In genomic region chr15:40338041-40338657, GRCh38 we compare ENCODE assay signal across 1 cellular context.
A peak's percentile ranks its signal among the peaks of the same experiment; 100 is the strongest.
TF ChIP-seq lines count a peak whose summit lies in the region.

No MANE protein-coding gene starts in this region.

TF ChIP-seq in HepG2, 621 proteins besides CTCF, POLR2A, EP300 and RAD21 (continues in another document):
- peak; percentile 34 for TF ChIP-seq TEAD3 (CRISPR knock-in tag; optimal IDR thresholded peaks at IDR 0.05; ENCODE audit: borderline replicate concordance)
- TF ChIP-seq PHF21A (CRISPR knock-in tag; IDR thresholded peaks at IDR 0.05), result no peak
- 0 out of 2 replicates have a peak, but pooled peaks have one; percentile 41 for TF ChIP-seq MAZ (IDR thresholded peaks at IDR 0.05; ENCODE audit: borderline replicate concordance, low read depth, low read length)
- peak; percentile 55; the same call in 1 of the 2 replicates for TF ChIP-seq MAZ (CRISPR knock-in tag; IDR thresholded peaks at IDR 0.05; ENCODE audit: low read depth)
- TF ChIP-seq ZNF614 (CRISPR knock-in tag; IDR thresholded peaks at IDR 0.05; ENCODE audit: borderline replicate concordance), result no peak
- TF ChIP-seq, protein P1, sequence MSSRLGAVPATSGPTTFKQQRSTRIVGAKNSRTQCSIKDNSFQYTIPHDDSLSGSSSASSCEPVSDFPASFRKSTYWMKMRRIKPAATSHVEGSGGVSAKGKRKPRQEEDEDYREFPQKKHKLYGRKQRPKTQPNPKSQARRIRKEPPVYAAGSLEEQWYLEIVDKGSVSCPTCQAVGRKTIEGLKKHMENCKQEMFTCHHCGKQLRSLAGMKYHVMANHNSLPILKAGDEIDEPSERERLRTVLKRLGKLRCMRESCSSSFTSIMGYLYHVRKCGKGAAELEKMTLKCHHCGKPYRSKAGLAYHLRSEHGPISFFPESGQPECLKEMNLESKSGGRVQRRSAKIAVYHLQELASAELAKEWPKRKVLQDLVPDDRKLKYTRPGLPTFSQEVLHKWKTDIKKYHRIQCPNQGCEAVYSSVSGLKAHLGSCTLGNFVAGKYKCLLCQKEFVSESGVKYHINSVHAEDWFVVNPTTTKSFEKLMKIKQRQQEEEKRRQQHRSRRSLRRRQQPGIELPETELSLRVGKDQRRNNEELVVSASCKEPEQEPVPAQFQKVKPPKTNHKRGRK (CRISPR knock-in tag; IDR thresholded peaks at IDR 0.05), result no peak
- peak; percentile 27 to 59; a peak in 1 of 4 replicates for TF ChIP-seq HMGXB4 (CRISPR knock-in tag; IDR thresholded peaks at IDR 0.05; ENCODE audit: borderline replicate concordance in 1 of 2, low read depth in 1 of 2)
- TF ChIP-seq MTA3 (CRISPR knock-in tag; IDR thresholded peaks at IDR 0.05), result no peak
- TF ChIP-seq CHD2 (IDR thresholded peaks at IDR 0.05; ENCODE audit: low read depth, low read length), result no peak
- TF ChIP-seq ZNF362 (CRISPR knock-in tag; IDR thresholded peaks at IDR 0.05; ENCODE audit: borderline replicate concordance), result no peak
- TF ChIP-seq, protein P2, sequence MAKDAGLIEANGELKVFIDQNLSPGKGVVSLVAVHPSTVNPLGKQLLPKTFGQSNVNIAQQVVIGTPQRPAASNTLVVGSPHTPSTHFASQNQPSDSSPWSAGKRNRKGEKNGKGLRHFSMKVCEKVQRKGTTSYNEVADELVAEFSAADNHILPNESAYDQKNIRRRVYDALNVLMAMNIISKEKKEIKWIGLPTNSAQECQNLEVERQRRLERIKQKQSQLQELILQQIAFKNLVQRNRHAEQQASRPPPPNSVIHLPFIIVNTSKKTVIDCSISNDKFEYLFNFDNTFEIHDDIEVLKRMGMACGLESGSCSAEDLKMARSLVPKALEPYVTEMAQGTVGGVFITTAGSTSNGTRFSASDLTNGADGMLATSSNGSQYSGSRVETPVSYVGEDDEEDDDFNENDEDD (CRISPR knock-in tag; IDR thresholded peaks at IDR 0.05; ENCODE audit: borderline replicate concordance), result no peak
- TF ChIP-seq, protein P3, sequence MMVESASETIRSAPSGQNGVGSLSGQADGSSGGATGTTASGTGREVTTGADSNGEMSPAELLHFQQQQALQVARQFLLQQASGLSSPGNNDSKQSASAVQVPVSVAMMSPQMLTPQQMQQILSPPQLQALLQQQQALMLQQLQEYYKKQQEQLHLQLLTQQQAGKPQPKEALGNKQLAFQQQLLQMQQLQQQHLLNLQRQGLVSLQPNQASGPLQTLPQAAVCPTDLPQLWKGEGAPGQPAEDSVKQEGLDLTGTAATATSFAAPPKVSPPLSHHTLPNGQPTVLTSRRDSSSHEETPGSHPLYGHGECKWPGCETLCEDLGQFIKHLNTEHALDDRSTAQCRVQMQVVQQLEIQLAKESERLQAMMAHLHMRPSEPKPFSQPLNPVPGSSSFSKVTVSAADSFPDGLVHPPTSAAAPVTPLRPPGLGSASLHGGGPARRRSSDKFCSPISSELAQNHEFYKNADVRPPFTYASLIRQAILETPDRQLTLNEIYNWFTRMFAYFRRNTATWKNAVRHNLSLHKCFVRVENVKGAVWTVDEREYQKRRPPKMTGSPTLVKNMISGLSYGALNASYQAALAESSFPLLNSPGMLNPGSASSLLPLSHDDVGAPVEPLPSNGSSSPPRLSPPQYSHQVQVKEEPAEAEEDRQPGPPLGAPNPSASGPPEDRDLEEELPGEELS (CRISPR knock-in tag; IDR thresholded peaks at IDR 0.05), result no peak
- TF ChIP-seq BCLAF1 (IDR thresholded peaks at IDR 0.05), result no peak
- TF ChIP-seq ZNF281 (CRISPR knock-in tag; IDR thresholded peaks at IDR 0.05; ENCODE audit: borderline replicate concordance), result no peak
- TF ChIP-seq, protein P4, sequence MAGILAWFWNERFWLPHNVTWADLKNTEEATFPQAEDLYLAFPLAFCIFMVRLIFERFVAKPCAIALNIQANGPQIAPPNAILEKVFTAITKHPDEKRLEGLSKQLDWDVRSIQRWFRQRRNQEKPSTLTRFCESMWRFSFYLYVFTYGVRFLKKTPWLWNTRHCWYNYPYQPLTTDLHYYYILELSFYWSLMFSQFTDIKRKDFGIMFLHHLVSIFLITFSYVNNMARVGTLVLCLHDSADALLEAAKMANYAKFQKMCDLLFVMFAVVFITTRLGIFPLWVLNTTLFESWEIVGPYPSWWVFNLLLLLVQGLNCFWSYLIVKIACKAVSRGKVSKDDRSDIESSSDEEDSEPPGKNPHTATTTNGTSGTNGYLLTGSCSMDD (CRISPR knock-in tag; IDR thresholded peaks at IDR 0.05), result no peak
- no peak for TF ChIP-seq SAP130 (CRISPR knock-in tag; IDR thresholded peaks at IDR 0.05; ENCODE audit: low read depth)
- TF ChIP-seq NRL (CRISPR knock-in tag; IDR thresholded peaks at IDR 0.05; ENCODE audit: borderline replicate concordance), result 0 out of 2 replicates have a peak, but pooled peaks have one; percentile 25
- no peak for TF ChIP-seq NFE2L1 (CRISPR knock-in tag; IDR thresholded peaks at IDR 0.05; ENCODE audit: borderline replicate concordance)
- TF ChIP-seq THAP7 (CRISPR knock-in tag; IDR thresholded peaks at IDR 0.05), result no peak
- peak; percentile 55 for TF ChIP-seq XRCC5 (optimal IDR thresholded peaks at IDR 0.05; ENCODE audit: low read length)
- TF ChIP-seq, protein P5, sequence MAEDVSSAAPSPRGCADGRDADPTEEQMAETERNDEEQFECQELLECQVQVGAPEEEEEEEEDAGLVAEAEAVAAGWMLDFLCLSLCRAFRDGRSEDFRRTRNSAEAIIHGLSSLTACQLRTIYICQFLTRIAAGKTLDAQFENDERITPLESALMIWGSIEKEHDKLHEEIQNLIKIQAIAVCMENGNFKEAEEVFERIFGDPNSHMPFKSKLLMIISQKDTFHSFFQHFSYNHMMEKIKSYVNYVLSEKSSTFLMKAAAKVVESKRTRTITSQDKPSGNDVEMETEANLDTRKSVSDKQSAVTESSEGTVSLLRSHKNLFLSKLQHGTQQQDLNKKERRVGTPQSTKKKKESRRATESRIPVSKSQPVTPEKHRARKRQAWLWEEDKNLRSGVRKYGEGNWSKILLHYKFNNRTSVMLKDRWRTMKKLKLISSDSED (CRISPR knock-in tag; IDR thresholded peaks at IDR 0.05), result 0 out of 2 replicates have a peak, but pooled peaks have one; percentile 33
- peak; percentile 37; the same call in 1 of the 2 replicates for TF ChIP-seq SP5 (CRISPR knock-in tag; IDR thresholded peaks at IDR 0.05; ENCODE audit: borderline replicate concordance, low read depth)
- TF ChIP-seq ZNF350 (CRISPR knock-in tag; IDR thresholded peaks at IDR 0.05; ENCODE audit: borderline replicate concordance, low read depth), result 0 out of 2 replicates have a peak, but pooled peaks have one; percentile 12
- 0 out of 2 replicates have a peak, but pooled peaks have one; percentile 14 for TF ChIP-seq GATAD2A (CRISPR knock-in tag; IDR thresholded peaks at IDR 0.05)
- TF ChIP-seq HMG20B (CRISPR knock-in tag; conservative IDR thresholded peaks at IDR 0.05), result no peak
- TF ChIP-seq SP1 (IDR thresholded peaks at IDR 0.05), result no peak
- TF ChIP-seq SP1 (CRISPR knock-in tag; IDR thresholded peaks at IDR 0.05), result peak; percentile 45; the same call in 1 of the 2 replicates
- TF ChIP-seq RBFOX2 (IDR thresholded peaks at IDR 0.05; ENCODE audit: low read depth, low read length), result 0 out of 2 replicates have a peak, but pooled peaks have one; percentile 0
- TF ChIP-seq STAT5B (CRISPR knock-in tag; IDR thresholded peaks at IDR 0.05), result no peak
- no peak for TF ChIP-seq ZNF784 (CRISPR knock-in tag; IDR thresholded peaks at IDR 0.05; ENCODE audit: borderline replicate concordance)
- TF ChIP-seq AHR (CRISPR knock-in tag; IDR thresholded peaks at IDR 0.05), result peak; percentile 20; the same call in 1 of the 2 replicates
- TF ChIP-seq ZBTB7A (CRISPR knock-in tag; IDR thresholded peaks at IDR 0.05), result peak; percentile 85
- TF ChIP-seq, protein P6, sequence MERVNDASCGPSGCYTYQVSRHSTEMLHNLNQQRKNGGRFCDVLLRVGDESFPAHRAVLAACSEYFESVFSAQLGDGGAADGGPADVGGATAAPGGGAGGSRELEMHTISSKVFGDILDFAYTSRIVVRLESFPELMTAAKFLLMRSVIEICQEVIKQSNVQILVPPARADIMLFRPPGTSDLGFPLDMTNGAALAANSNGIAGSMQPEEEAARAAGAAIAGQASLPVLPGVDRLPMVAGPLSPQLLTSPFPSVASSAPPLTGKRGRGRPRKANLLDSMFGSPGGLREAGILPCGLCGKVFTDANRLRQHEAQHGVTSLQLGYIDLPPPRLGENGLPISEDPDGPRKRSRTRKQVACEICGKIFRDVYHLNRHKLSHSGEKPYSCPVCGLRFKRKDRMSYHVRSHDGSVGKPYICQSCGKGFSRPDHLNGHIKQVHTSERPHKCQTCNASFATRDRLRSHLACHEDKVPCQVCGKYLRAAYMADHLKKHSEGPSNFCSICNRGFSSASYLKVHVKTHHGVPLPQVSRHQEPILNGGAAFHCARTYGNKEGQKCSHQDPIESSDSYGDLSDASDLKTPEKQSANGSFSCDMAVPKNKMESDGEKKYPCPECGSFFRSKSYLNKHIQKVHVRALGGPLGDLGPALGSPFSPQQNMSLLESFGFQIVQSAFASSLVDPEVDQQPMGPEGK (CRISPR knock-in tag; IDR thresholded peaks at IDR 0.05), result peak; percentile 66
- TF ChIP-seq MAF1 (CRISPR knock-in tag; IDR thresholded peaks at IDR 0.05; ENCODE audit: borderline replicate concordance), result no peak
- TF ChIP-seq THYN1 (CRISPR knock-in tag; IDR thresholded peaks at IDR 0.05; ENCODE audit: borderline replicate concordance, low read depth), result no peak
- no peak for TF ChIP-seq KDM4B (CRISPR knock-in tag; IDR thresholded peaks at IDR 0.05)
